Comparison of ENCODE assay signal across 9 cellular contexts in genomic region chr1:154812911-154813816, GRCh38. TPM values are rescaled to one million over a fixed set of nuclear protein-coding genes. Genes with fewer than 3 reads are reported as not detected.
DNase-seq lines count a peak whose midpoint lies in the region; ATAC-seq and TF ChIP-seq lines count a peak whose summit lies in the region.
"Had no signal": no experiment of that assay in that cellular context is flagged by ENCODE, and none has a peak within 500 bp of the region (broad histone marks: within the 10 kb centered on the region; RNA-seq: fewer than 3 reads in every experiment).

No MANE protein-coding gene starts in this region.

- TF ChIP-seq POLR2A in stomach (IDR thresholded peaks at IDR 0.05) = no peak

- dilution Hi-C loops in mammary epithelial cell (cut with HindIII; ENCODE audit: low sequenced_read_pairs) = no loop called here

- in situ Hi-C loops in mammary epithelial cell (cut with MboI; ENCODE audit: low sequenced_read_pairs in 2 of 2) = no loop called here

- no TSS peak for BruUV-seq in mammary epithelial cell (replicated peaks; lab: Mats Ljungman, UMichigan)

- H3K36me3 ChIP-seq in BJ (ENCODE audit: control insufficient read depth, insufficient read depth, low read length) (no peaks in the 10 kb centered on the region), mammary epithelial cell (ENCODE audit: insufficient read depth, low read length) (no peaks in the 10 kb centered on the region), left lung (no peaks in the 10 kb centered on the region), stomach (no peaks in the 10 kb centered on the region)

- ATAC-seq in left lung (peak; percentile 77), GM18517 (IDR thresholded peaks at IDR 0.05; ENCODE audit: unreplicated experiment) (no peak)

- WGBS in mammary epithelial cell (ENCODE audit: low coverage, missing lambda C conversion rate) = 30% methylated on average over 7 of the region's 21 CpGs
- 33 to 59% (median 38%) methylated on average over 13 to 21 of the region's 21 CpGs for WGBS in stomach, 5 donors

- peak overlapping the region; percentile 54 for H3K9ac ChIP-seq in mammary epithelial cell (ENCODE audit: insufficient read depth, low read length)

- H3K4me1 ChIP-seq in mammary epithelial cell (ENCODE audit: insufficient read depth, low read length) (peaks cover 33% of the 10 kb centered on the region), left lung (no peaks in the 10 kb centered on the region), stomach (peaks cover 0 to 17% (median 9%) of the 10 kb centered on the region in 4 donors)

- H3K9me3 ChIP-seq in mammary epithelial cell (replicated peaks; ENCODE audit: insufficient read depth, low read length) = no peaks in the 10 kb centered on the region
- H3K9me3 ChIP-seq in left lung = no peaks in the 10 kb centered on the region
- no peaks in the 10 kb centered on the region for H3K9me3 ChIP-seq in stomach

- TF ChIP-seq CTCF in BJ (IDR thresholded peaks at IDR 0.05; ENCODE audit: insufficient read depth, low read depth, low read length) (no peak), mammary epithelial cell (conservative IDR thresholded peaks at IDR 0.05 in 1 of 2, IDR thresholded peaks at IDR 0.05 in 1 of 2; ENCODE audit: extremely low read depth in 1 of 2, insufficient read depth in 1 of 2, low read depth in 1 of 2, low read length in 2 of 2) (peak in 1 of 2 donors; percentile 32), left lung (IDR thresholded peaks at IDR 0.05) (no peak), stomach (IDR thresholded peaks at IDR 0.05) (no peak)

- no peak for TF ChIP-seq EP300 in stomach (IDR thresholded peaks at IDR 0.05)

- CTCF ChIA-PET in BJ (lab: Yijun Ruan, JAX) (interaction anchor here (0.6 to 1.1 kb wide), 3 partner anchors 26 to 334 kb away, joined by 3 read pairs; no protein-coding TSS in a partner anchor), mammary epithelial cell (lab: Charles Lee; ENCODE audit: low non-redundant PET) (interaction anchor here (0.6 kb wide), 1 partner anchor 253 kb away, joined by 9 read pairs; no protein-coding TSS in a partner anchor)

- intact Hi-C loops in mammary epithelial cell (cut with micrococcal nuclease) (loop anchor here (5.0 kb wide), 3 partner anchors 46 to 256 kb away; partner anchors contain the start of gene UBE2Q1), left lung (cut with DNase I) (no loop called here), stomach (cut with DNase I; ENCODE audit: low total_unique reads) (no loop called here)

- H3K27me3 ChIP-seq in BJ (ENCODE audit: control insufficient read depth, insufficient read depth, low read length) (peaks cover 6% of the 10 kb centered on the region; the same call in 1 of the 2 replicates), mammary epithelial cell (ENCODE audit: insufficient read depth, low read length) (no peaks in the 10 kb centered on the region), left lung (peaks cover 0 to 4% of the 10 kb centered on the region in 2 donors), stomach (peaks cover 0 to 19% (median 8%) of the 10 kb centered on the region in 3 donors)

- POLR2A ChIA-PET in BJ (lab: Charles Lee) = no interaction called here

- DNase-seq in BJ (ENCODE audit: low read depth) (peak; percentile 6), NCI-H1930 (lab: John Stamatoyannopoulos, UW) (peak; percentile 42 to 43), mammary epithelial cell (peak; percentile 81), left lung (no peak), stomach (no peak), HuH-7 (ENCODE audit: low spot score) (no peak), dedifferentiated amniotic fluid mesenchymal stem cell (ENCODE audit: extremely low spot score) (no peak)

- H4K20me1 ChIP-seq in mammary epithelial cell (ENCODE audit: insufficient read depth, low read length) = no peaks in the 10 kb centered on the region

- no peak overlapping the region for H3K4me3 ChIP-seq in BJ (ENCODE audit: low read depth, low read length)
- peak overlapping the region in 2 of 3 experiments; percentile 18 to 24 for H3K4me3 ChIP-seq in mammary epithelial cell (replicated peaks in 1 of 3; ENCODE audit: insufficient read depth in 1 of 3, low read depth in 2 of 3, low read length in 3 of 3)
- H3K4me3 ChIP-seq in left lung = no peak overlapping the region
- no peak overlapping the region for H3K4me3 ChIP-seq in stomach
- H3K4me3 ChIP-seq: SK-N-MC had no signal

- H3K27ac ChIP-seq in mammary epithelial cell (ENCODE audit: insufficient read depth, low read depth, low read length) = peak overlapping the region; percentile 65
- no peak overlapping the region for H3K27ac ChIP-seq in left lung
- peak overlapping the region in 1 of 5 donors; percentile 24 for H3K27ac ChIP-seq in stomach
- H3K27ac ChIP-seq: SK-N-MC had no signal

- H2AFZ ChIP-seq in mammary epithelial cell (ENCODE audit: low read depth, low read length) = peak overlapping the region; percentile 89

- H3K79me2 ChIP-seq in mammary epithelial cell (ENCODE audit: insufficient read depth, low read length) = no peaks in the 10 kb centered on the region

- H3K4me2 ChIP-seq in mammary epithelial cell (ENCODE audit: insufficient read depth, low read depth, low read length) = peak overlapping the region; percentile 84

RNA-seq across cellular contexts. Expression of gene KCNN3, which starts 56.9 kb away (rescaled TPM):
- polyA plus RNA-seq in BJ (2011; rRNA removed) (not detected in 2 replicates), mammary epithelial cell (0.03 TPM), stomach (under 1 TPM; 0.19 to 0.31 (median 0.25) TPM)
- not detected in 2 replicates for polyA minus RNA-seq in BJ (2011; rRNA and poly(A)+ RNA removed)
- total RNA-seq in mammary epithelial cell (not detected), left lung (1 to 10 TPM; 1.9 to 2.2 TPM), stomach (10 to 100 TPM in 1 of 5 donors, 1 to 10 TPM in 4; 1.2 to 10.7 (median 3.5) TPM)
- polyA minus RNA-seq in mammary epithelial cell = not detected

Comparison
In these comparisons a context has a peak if more than half of its experiments do, and no peak if none do; other contexts are left out.
1. DNase-seq: peak in BJ (single experiment), NCI-H1930 (2 of 2) and mammary epithelial cell (single experiment); none in left lung (0 of 2), stomach (single experiment), HuH-7 (single experiment) and dedifferentiated amniotic fluid mesenchymal stem cell (single experiment).
2. H3K4me3 ChIP-seq: peak in mammary epithelial cell (2 of 3); none in BJ (single experiment), left lung (0 of 2) and stomach (0 of 4).